9 cellular contexts compared by ENCODE assay signal in the genomic region with DNA sequence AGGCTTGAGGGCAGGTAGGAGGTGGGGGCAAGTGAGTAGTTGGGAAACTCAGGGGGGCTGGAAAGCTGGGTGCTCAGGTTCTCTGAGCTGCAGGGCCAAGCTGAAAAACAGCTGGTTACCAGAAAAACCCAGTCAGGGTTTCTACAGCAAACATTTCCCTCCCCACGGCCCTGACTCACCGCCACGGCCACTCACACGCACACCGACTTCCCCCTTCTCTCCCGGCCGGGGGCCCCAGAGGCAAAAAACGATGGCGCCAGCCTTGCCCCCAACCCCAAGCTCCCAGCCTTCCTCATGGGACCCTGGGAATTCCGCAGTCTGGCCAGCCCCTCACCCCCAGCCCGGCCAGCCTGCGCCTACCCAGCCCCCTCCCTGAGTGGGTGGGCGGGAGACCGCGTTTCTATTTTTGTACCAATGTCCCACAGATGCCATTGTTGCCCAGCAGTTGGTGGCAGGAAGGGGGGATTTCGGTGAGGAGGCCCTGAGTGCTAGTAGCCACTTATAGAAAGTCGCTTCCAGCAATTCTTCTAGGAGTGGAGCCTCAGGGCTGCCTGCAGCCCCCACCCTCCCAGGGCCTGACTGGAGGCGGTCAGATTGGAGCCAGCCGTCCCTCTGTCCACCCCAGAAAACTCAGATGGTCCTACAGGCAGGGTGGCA. TPM values are rescaled to one million over a fixed set of nuclear protein-coding genes. Genes with fewer than 3 reads are reported as not detected.
DNase-seq lines count a peak whose midpoint lies in the region; ATAC-seq and TF ChIP-seq lines count a peak whose summit lies in the region.
"Had no signal": no experiment of that assay in that cellular context is flagged by ENCODE, and none has a peak within 500 bp of the region (broad histone marks: within the 10 kb centered on the region; RNA-seq: fewer than 3 reads in every experiment).

No MANE protein-coding gene starts in this region.

- no peaks in the 10 kb centered on the region for H3K9me2 ChIP-seq in MM.1S (replicated peaks; ENCODE audit: insufficient read depth, low read length)

- H3K36me3 Mint-ChIP-seq in naive thymus-derived CD4-positive, alpha-beta T cell = peaks cover 0 to 4% (median 2%) of the 10 kb centered on the region in 5 donors

- peak overlapping the region in 1 of 2 donors; percentile 33 for H3K9ac ChIP-seq in duodenal mucosa (ENCODE audit: low read depth in 1 of 2, low read length in 2 of 2)
- H3K9ac ChIP-seq in MM.1S (ENCODE audit: low read length) = no peak overlapping the region

- H3K4me3 Mint-ChIP-seq in naive thymus-derived CD4-positive, alpha-beta T cell = no peak overlapping the region

- H3K4me2 ChIP-seq in MM.1S (ENCODE audit: low read depth, low read length) = no peak overlapping the region

- DNase-seq in stimulated activated CD4-positive, alpha-beta T cell treated with anti-CD3 and anti-CD28 coated beads, Interleukin-2, amount 100 ng/mL, for 24 hours = peak; percentile 30 to 34
- no peak for DNase-seq in stimulated activated CD4-positive, alpha-beta T cell treated with anti-CD3 and anti-CD28 coated beads, Interleukin-4, amount 100 ng/mL, for 1 hour
- DNase-seq in naive thymus-derived CD4-positive, alpha-beta T cell = no peak
- DNase-seq in aorta (peak; percentile 90 to 92), MM.1S (no peak)
- DNase-seq: stimulated activated CD4-positive, alpha-beta T cell treated with anti-CD3 and anti-CD28 coated beads, Interleukin-4, amount 100 ng/mL, for 4 hours had no signal

- H3K9me3 ChIP-seq in duodenal mucosa (ENCODE audit: control insufficient read depth in 1 of 2, low read length in 2 of 2) (no peaks in the 10 kb centered on the region), aorta (ENCODE audit: control insufficient read depth, low read length) (no peaks in the 10 kb centered on the region), MM.1S (replicated peaks; ENCODE audit: insufficient read depth, low read length) (no peaks in the 10 kb centered on the region)
- no peaks in the 10 kb centered on the region for H3K9me3 ChIP-seq in naive thymus-derived CD4-positive, alpha-beta T cell (ENCODE audit: control insufficient read depth in 2 of 3, low read length in 3 of 3)

- no peak overlapping the region for H2AFZ ChIP-seq in MM.1S (ENCODE audit: low read length)

- H3K27ac ChIP-seq in duodenal mucosa (ENCODE audit: low read depth, low read length) (peak overlapping the region; percentile 75), aorta (ENCODE audit: low read depth in 1 of 2, low read length in 2 of 2) (peak overlapping the region; percentile 57 to 96), MM.1S (ENCODE audit: low read length) (no peak overlapping the region)
- no peak overlapping the region for H3K27ac ChIP-seq in naive thymus-derived CD4-positive, alpha-beta T cell (ENCODE audit: low read depth, low read length)

- no peaks in the 10 kb centered on the region for H3K79me2 ChIP-seq in MM.1S (ENCODE audit: low read length)

- intact Hi-C loops in naive thymus-derived CD4-positive, alpha-beta T cell (cut with micrococcal nuclease) = no loop called here
- intact Hi-C loops in aorta (cut with DNase I) = no loop called here

- H4K20me1 ChIP-seq in MM.1S (ENCODE audit: insufficient read depth, low read length) = no peaks in the 10 kb centered on the region

- H3K4me3 ChIP-seq in duodenal mucosa (ENCODE audit: low read depth in 1 of 2, low read length in 2 of 2) = no peak overlapping the region
- no peak overlapping the region for H3K4me3 ChIP-seq in naive thymus-derived CD4-positive, alpha-beta T cell (ENCODE audit: low read length)
- no peak overlapping the region for H3K4me3 ChIP-seq in aorta (ENCODE audit: low read length in 2 of 2)
- no peak overlapping the region for H3K4me3 ChIP-seq in MM.1S (ENCODE audit: low read length)

- POLR2A ChIA-PET in naive thymus-derived CD4-positive, alpha-beta T cell (lab: Charles Lee) = no interaction called here

- no peak for TF ChIP-seq CTCF in MM.1S (IDR thresholded peaks at IDR 0.05; ENCODE audit: low read length)

- no peaks in the 10 kb centered on the region for H3K27me3 Mint-ChIP-seq in naive thymus-derived CD4-positive, alpha-beta T cell

- H3K27ac Mint-ChIP-seq in naive thymus-derived CD4-positive, alpha-beta T cell = no peak overlapping the region

- WGBS in aorta, 2 donors = 1 to 3% methylated on average over 18 to 19 of the region's 19 CpGs

- no peaks in the 10 kb centered on the region for H3K27me3 ChIP-seq in duodenal mucosa (ENCODE audit: control insufficient read depth in 1 of 2, insufficient read depth in 2 of 2, low read length in 2 of 2)
- H3K27me3 ChIP-seq in naive thymus-derived CD4-positive, alpha-beta T cell (ENCODE audit: control insufficient read depth in 2 of 2, insufficient read depth in 2 of 2, low read length in 2 of 2) = no peaks in the 10 kb centered on the region
- no peaks in the 10 kb centered on the region for H3K27me3 ChIP-seq in aorta (ENCODE audit: control insufficient read depth in 1 of 2, insufficient read depth in 2 of 2, low read length in 1 of 2)
- 0 out of 2 replicates have a peak, but pooled peaks cover 10% of the 10 kb centered on the region for H3K27me3 ChIP-seq in MM.1S (replicated peaks; ENCODE audit: insufficient read depth, low read length)

- CTCF ChIA-PET in naive thymus-derived CD4-positive, alpha-beta T cell (lab: Charles Lee) = interaction anchor here (0.6 kb wide), 1 partner anchor 27 kb away, joined by 3 read pairs; no protein-coding TSS in a partner anchor

- peak; percentile 66 for ATAC-seq in naive thymus-derived CD4-positive, alpha-beta T cell
- ATAC-seq in aorta (ENCODE audit: low FRiP score) = peak; percentile 38
- no peak for ATAC-seq in HG02763 (IDR thresholded peaks at IDR 0.05; ENCODE audit: unreplicated experiment)
- ATAC-seq in HG03439 (IDR thresholded peaks at IDR 0.05; ENCODE audit: unreplicated experiment) = no peak

- H3K36me3 ChIP-seq in duodenal mucosa (ENCODE audit: control insufficient read depth in 1 of 2, insufficient read depth in 2 of 2, low read length in 2 of 2) = peaks cover 0 to 3% of the 10 kb centered on the region in 2 donors
- no peaks in the 10 kb centered on the region for H3K36me3 ChIP-seq in naive thymus-derived CD4-positive, alpha-beta T cell (ENCODE audit: control insufficient read depth in 2 of 3, insufficient read depth in 3 of 3, low read length in 3 of 3)
- no peaks in the 10 kb centered on the region for H3K36me3 ChIP-seq in aorta (ENCODE audit: control insufficient read depth in 1 of 2, insufficient read depth in 2 of 2, low read length in 1 of 2)
- no peaks in the 10 kb centered on the region for H3K36me3 ChIP-seq in MM.1S (replicated peaks; ENCODE audit: insufficient read depth, low read length)

- H3F3A ChIP-seq in MM.1S (ENCODE audit: insufficient read depth, low read length) = no peaks in the 10 kb centered on the region

- peaks cover 6 to 17% (median 10%) of the 10 kb centered on the region in 7 donors for H3K4me1 Mint-ChIP-seq in naive thymus-derived CD4-positive, alpha-beta T cell

- H3K4me1 ChIP-seq in duodenal mucosa (ENCODE audit: control insufficient read depth in 1 of 2, insufficient read depth in 2 of 2, low read length in 2 of 2) (peaks cover 30 to 34% of the 10 kb centered on the region in 2 donors), aorta (ENCODE audit: control insufficient read depth in 1 of 2, insufficient read depth in 2 of 2, low read length in 2 of 2) (peaks cover 0 to 3% of the 10 kb centered on the region in 2 donors), MM.1S (ENCODE audit: low read length) (no peaks in the 10 kb centered on the region)
- H3K4me1 ChIP-seq in naive thymus-derived CD4-positive, alpha-beta T cell (ENCODE audit: control insufficient read depth in 2 of 2, insufficient read depth in 2 of 2, low read length in 2 of 2) = peaks cover 0 to 8% of the 10 kb centered on the region in 2 donors

- no peaks in the 10 kb centered on the region for H3K9me3 Mint-ChIP-seq in naive thymus-derived CD4-positive, alpha-beta T cell

RNA-seq across cellular contexts. Expression of gene ENG, which starts 18.4 kb away (rescaled TPM):
- total RNA-seq in naive thymus-derived CD4-positive, alpha-beta T cell = 10 to 100 TPM in 4 of 5 experiments, 1 to 10 TPM in 1; 6.2 to 25.8 (median 12.5) TPM
- polyA plus RNA-seq in naive thymus-derived CD4-positive, alpha-beta T cell = 1 to 10 TPM; 4.5 to 6.4 TPM
- 100 to 1,000 TPM; 339 to 538 TPM for total RNA-seq in aorta
- polyA plus RNA-seq in aorta = 100 to 1,000 TPM in 1 of 2 donors, 10 to 100 TPM in 1; 46.1 to 191 TPM

RNA-seq across cellular contexts. Expression of gene FPGS, which starts 33.4 kb away (rescaled TPM):
- 100 to 1,000 TPM in 2 of 5 experiments, 10 to 100 TPM in 3; 90.4 to 123 (median 95.4) TPM for total RNA-seq in naive thymus-derived CD4-positive, alpha-beta T cell
- polyA plus RNA-seq in naive thymus-derived CD4-positive, alpha-beta T cell = 10 to 100 TPM; 37.3 to 51.4 TPM
- 10 to 100 TPM; 61.9 to 77.7 TPM for total RNA-seq in aorta
- 100 to 1,000 TPM in 1 of 2 donors, 10 to 100 TPM in 1; 15.2 to 116 TPM for polyA plus RNA-seq in aorta

RNA-seq across cellular contexts. Expression of gene AK1, which starts 41.4 kb away (rescaled TPM):
- total RNA-seq in naive thymus-derived CD4-positive, alpha-beta T cell = 10 to 100 TPM; 33.2 to 64.9 (median 51.6) TPM
- under 1 TPM; 0.09 to 0.21 TPM for polyA plus RNA-seq in naive thymus-derived CD4-positive, alpha-beta T cell
- total RNA-seq in aorta = 10 to 100 TPM; 92.4 to 99.5 TPM
- 100 to 1,000 TPM; 111 to 168 TPM for polyA plus RNA-seq in aorta

RNA-seq across cellular contexts. Expression of gene CDK9, which starts 50.2 kb away (rescaled TPM):
- 100 to 1,000 TPM; 110 to 135 (median 134) TPM for total RNA-seq in naive thymus-derived CD4-positive, alpha-beta T cell
- polyA plus RNA-seq in naive thymus-derived CD4-positive, alpha-beta T cell = 10 to 100 TPM; 37.5 to 65.9 TPM
- total RNA-seq in aorta = 100 to 1,000 TPM; 103 to 131 TPM
- polyA plus RNA-seq in aorta = 100 to 1,000 TPM in 1 of 2 donors, 10 to 100 TPM in 1; 29.3 to 115 TPM

RNA-seq across cellular contexts. Expression of gene SH2D3C, which starts 57.6 kb away (rescaled TPM):
- total RNA-seq in naive thymus-derived CD4-positive, alpha-beta T cell = 10 to 100 TPM; 26.1 to 68.3 (median 51.9) TPM
- polyA plus RNA-seq in naive thymus-derived CD4-positive, alpha-beta T cell = 10 to 100 TPM; 20.9 to 72.9 TPM
- total RNA-seq in aorta = 10 to 100 TPM; 19.7 to 34.8 TPM
- 1 to 10 TPM in 1 of 2 donors, under 1 TPM in 1; 0.13 to 2.0 TPM for polyA plus RNA-seq in aorta

Comparison
In these comparisons a context has a peak if more than half of its experiments do, and no peak if none do; other contexts are left out.
1. DNase-seq: peak in stimulated activated CD4-positive, alpha-beta T cell treated with anti-CD3 and anti-CD28 coated beads, Interleukin-2, amount 100 ng/mL, for 24 hours (2 of 2) and aorta (2 of 2); none in stimulated activated CD4-positive, alpha-beta T cell treated with anti-CD3 and anti-CD28 coated beads, Interleukin-4, amount 100 ng/mL, for 1 hour (single experiment), naive thymus-derived CD4-positive, alpha-beta T cell (0 of 9) and MM.1S (single experiment).
2. H3K27ac ChIP-seq: peak in duodenal mucosa (single experiment) and aorta (2 of 2); none in naive thymus-derived CD4-positive, alpha-beta T cell (single experiment) and MM.1S (single experiment).
3. ATAC-seq: peak in naive thymus-derived CD4-positive, alpha-beta T cell (single experiment) and aorta (single experiment); none in HG02763 (single experiment) and HG03439 (single experiment).
4. RNA of gene ENG, which starts 18.4 kb away (total RNA-seq): 339 to 538 TPM in aorta; 6.2 to 25.8 TPM in naive thymus-derived CD4-positive, alpha-beta T cell; every median in the first group is over 10 times any median in the second.